ENCODE assay signal across 9 cellular contexts in genomic region chr18:63320041-63320689, GRCh38. TPM values are rescaled to one million over a fixed set of nuclear protein-coding genes. Genes with fewer than 3 reads are reported as not detected.
DNase-seq lines count a peak whose midpoint lies in the region; ATAC-seq, FAIRE-seq and TF ChIP-seq lines count a peak whose summit lies in the region.
"Had no signal": no experiment of that assay in that cellular context is flagged by ENCODE, and none has a peak within 500 bp of the region (broad histone marks: within the 10 kb centered on the region; RNA-seq: fewer than 3 reads in every experiment).

No MANE protein-coding gene starts in this region.

- peaks cover 26% of the 10 kb centered on the region for H3K4me1 Mint-ChIP-seq in activated CD4-positive, alpha-beta memory T cell treated with anti-CD3 and anti-CD28 coated beads for 36 hours (ENCODE audit: low read depth)

- no peak for DNase-seq in BJ (ENCODE audit: low read depth)
- peak; percentile 89 for DNase-seq in GM19239 (ENCODE audit: insufficient read length, low spot score)
- DNase-seq in NCI-H748 (lab: John Stamatoyannopoulos, UW; ENCODE audit: unreplicated experiment): peak; percentile 92
- peak; percentile 89 for DNase-seq in activated CD4-positive, alpha-beta memory T cell treated with anti-CD3 and anti-CD28 coated beads for 36 hours
- DNase-seq in ecto neural progenitor cell (ENCODE audit: low spot score): peak; percentile 81
- peak; percentile 79 for DNase-seq in lung (ENCODE audit: low spot score)
- DNase-seq in stimulated activated CD4-positive, alpha-beta T cell treated with anti-CD3 and anti-CD28 coated beads, TNF-alpha, amount 100 ng/mL, for 48 hours (ENCODE audit: low read depth in 3 of 3): peak; percentile 51 to 78 (median 71)

- FAIRE-seq in GM19239 (lab: Jason Lieb, UNC): peak; percentile 28
- FAIRE-seq: TTC549 had no signal

- 1% methylated on average over 34 to 93 of the region's 94 CpGs for WGBS in lung, 2 donors

- no peaks in the 10 kb centered on the region for H3K27me3 Mint-ChIP-seq in activated CD4-positive, alpha-beta memory T cell treated with anti-CD3 and anti-CD28 coated beads for 36 hours

- peak overlapping the region; percentile 83 for H3K27ac Mint-ChIP-seq in activated CD4-positive, alpha-beta memory T cell treated with anti-CD3 and anti-CD28 coated beads for 36 hours

- no peaks in the 10 kb centered on the region for H3K9me3 Mint-ChIP-seq in activated CD4-positive, alpha-beta memory T cell treated with anti-CD3 and anti-CD28 coated beads for 36 hours

- peak; percentile 50 for ATAC-seq in HG03439 (IDR thresholded peaks at IDR 0.05; ENCODE audit: unreplicated experiment)
- peak; percentile 72 for ATAC-seq in lung (ENCODE audit: insufficient read depth, low FRiP score)

- POLR2A ChIA-PET in BJ (lab: Charles Lee): no interaction called here
- POLR2A ChIA-PET in activated CD4-positive, alpha-beta memory T cell treated with anti-CD3 and anti-CD28 coated beads for 36 hours (lab: Charles Lee): interaction anchor here (1.2 to 3.9 kb wide), 6 partner anchors 124 to 303 kb away, joined by 4 to 36 read pairs (median 20); no protein-coding TSS in a partner anchor

- H3K4me3 ChIP-seq in BJ (ENCODE audit: low read depth, low read length) (peak overlapping the region; percentile 33), lung (peak overlapping the region; percentile 54)

- H3K27me3 ChIP-seq in BJ (ENCODE audit: control insufficient read depth, insufficient read depth, low read length): peaks cover 12% of the 10 kb centered on the region
- H3K27me3 ChIP-seq in lung (ENCODE audit: control insufficient read depth, insufficient read depth): no peaks in the 10 kb centered on the region

- no peaks in the 10 kb centered on the region for H3K9me3 ChIP-seq in lung (ENCODE audit: control insufficient read depth in 2 of 2, insufficient read depth in 1 of 2, low read length in 1 of 2)

- intact Hi-C loops in activated CD4-positive, alpha-beta memory T cell treated with anti-CD3 and anti-CD28 coated beads for 36 hours (cut with micrococcal nuclease): loop anchor here (5.0 kb wide), 1 partner anchor 47 kb away; the partner anchor contains the start of gene KDSR

- H3K36me3 ChIP-seq in BJ (ENCODE audit: control insufficient read depth, insufficient read depth, low read length): no peaks in the 10 kb centered on the region
- H3K36me3 ChIP-seq in lung (ENCODE audit: control insufficient read depth in 2 of 2, insufficient read depth in 2 of 2, low read length in 2 of 2): no peaks in the 10 kb centered on the region

- H3K36me3 Mint-ChIP-seq in activated CD4-positive, alpha-beta memory T cell treated with anti-CD3 and anti-CD28 coated beads for 36 hours: peaks cover 37% of the 10 kb centered on the region

- TF ChIP-seq CTCF in BJ (IDR thresholded peaks at IDR 0.05; ENCODE audit: insufficient read depth, low read depth, low read length) (no peak), lung (IDR thresholded peaks at IDR 0.05; ENCODE audit: control extremely low read depth, extremely low read depth) (no peak)

- CTCF ChIA-PET in BJ (lab: Yijun Ruan, JAX): interaction anchor here (0.6 to 7.6 kb wide), 6 partner anchors 17 to 304 kb away, joined by 3 to 76 read pairs (median 9); no protein-coding TSS in a partner anchor
- CTCF ChIA-PET in activated CD4-positive, alpha-beta memory T cell treated with anti-CD3 and anti-CD28 coated beads for 36 hours (lab: Charles Lee): interaction anchor here (1.3 to 3.9 kb wide), 10 partner anchors 20 to 305 kb away, joined by 5 to 101 read pairs (median 18); no protein-coding TSS in a partner anchor

- H3K4me3 Mint-ChIP-seq in activated CD4-positive, alpha-beta memory T cell treated with anti-CD3 and anti-CD28 coated beads for 36 hours: peak overlapping the region; percentile 83

- peak overlapping the region; percentile 41 to 75 for H3K27ac ChIP-seq in lung (ENCODE audit: low read depth in 1 of 2, low read length in 1 of 2)

- peaks cover 4 to 5% of the 10 kb centered on the region in 2 donors for H3K4me1 ChIP-seq in lung (ENCODE audit: control insufficient read depth in 2 of 2, insufficient read depth in 2 of 2, low read length in 2 of 2)

RNA-seq across cellular contexts. Expression of gene BCL2, which starts 0.6 kb away (rescaled TPM):
- polyA plus RNA-seq in BJ (2011; rRNA removed): 0.15 and 0.16 TPM in 2 replicates
- polyA minus RNA-seq in BJ (2011; rRNA and poly(A)+ RNA removed): 0.09 and 0.31 TPM in 2 replicates
- total RNA-seq in activated CD4-positive, alpha-beta memory T cell treated with anti-CD3 and anti-CD28 coated beads for 36 hours: 10 to 100 TPM; 66.9 to 67.9 TPM
- total RNA-seq in lung: 10 to 100 TPM in 1 of 2 donors, 1 to 10 TPM in 1; 8.6 to 30.9 TPM
- polyA plus RNA-seq in lung: 1 to 10 TPM; 1.5 to 2.0 TPM

RNA-seq across cellular contexts. Expression of gene KDSR, which starts 46.8 kb away (rescaled TPM):
- polyA plus RNA-seq in BJ (2011; rRNA removed): 29.1 and 32.0 TPM in 2 replicates
- polyA minus RNA-seq in BJ (2011; rRNA and poly(A)+ RNA removed): 29.1 and 31.4 TPM in 2 replicates
- 10 to 100 TPM; 72.8 to 77.2 TPM for total RNA-seq in activated CD4-positive, alpha-beta memory T cell treated with anti-CD3 and anti-CD28 coated beads for 36 hours
- total RNA-seq in lung: 10 to 100 TPM; 52.3 to 62.1 TPM
- 10 to 100 TPM; 22.3 to 32.7 TPM for polyA plus RNA-seq in lung
